Comparison of ENCODE assay signal across 13 cellular contexts in the genomic region with DNA sequence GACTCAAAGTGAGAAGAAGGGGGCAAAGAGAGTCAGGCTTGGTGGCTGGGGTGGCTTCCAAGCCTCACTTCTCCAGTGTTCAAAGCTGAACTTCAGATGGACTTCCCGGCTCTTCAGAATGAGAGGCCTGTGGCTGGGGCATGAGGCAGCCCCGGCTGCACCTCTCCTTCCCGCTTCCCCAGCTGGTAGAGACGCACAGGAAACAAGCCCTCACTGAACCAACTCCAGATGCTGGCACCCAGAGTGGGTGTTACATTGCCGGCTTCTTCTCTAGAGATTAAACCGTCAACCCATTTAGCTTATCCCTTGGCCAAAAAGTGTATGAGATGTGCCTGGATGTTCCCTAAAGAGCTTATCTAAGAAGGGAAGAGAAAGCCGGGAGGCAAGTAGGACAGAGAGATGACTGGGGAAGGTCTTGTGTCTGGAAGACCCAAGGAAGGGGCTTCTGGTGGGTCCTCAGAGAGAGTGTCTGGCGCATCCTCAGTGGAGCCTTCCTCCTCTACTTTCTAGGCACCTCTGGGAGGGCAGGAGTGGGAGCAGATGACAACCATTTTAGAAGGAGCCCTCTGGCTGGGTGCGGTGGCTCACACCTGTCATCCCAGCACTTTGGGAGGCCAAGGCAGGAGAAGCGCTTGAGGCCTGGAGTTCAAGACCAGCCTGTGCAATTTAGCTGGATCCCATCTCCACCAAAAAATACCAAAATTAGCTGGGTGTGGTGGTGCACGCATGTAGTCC. TPM values are rescaled to one million over a fixed set of nuclear protein-coding genes. Genes with fewer than 3 reads are reported as not detected.
A peak's percentile ranks its signal among the peaks of the same experiment; 100 is the strongest.
DNase-seq lines count a peak whose midpoint lies in the region; ATAC-seq and TF ChIP-seq lines count a peak whose summit lies in the region.
"Had no signal": no experiment of that assay in that cellular context is flagged by ENCODE, and none has a peak within 500 bp of the region (broad histone marks: within the 10 kb centered on the region; RNA-seq: fewer than 3 reads in every experiment).

No MANE protein-coding gene starts in this region.

- no peak overlapping the region for H3K4me3 Mint-ChIP-seq in activated naive CD4-positive, alpha-beta T cell treated with anti-CD3 and anti-CD28 coated beads, Interleukin-2, amount 10 ng/mL, durations not matched to agents 7 days and 5 days
- no peak overlapping the region for H3K4me3 Mint-ChIP-seq in GM23338

- no peak overlapping the region for H3K4me2 ChIP-seq in GM23338

- CTCF ChIA-PET in activated naive CD4-positive, alpha-beta T cell treated with anti-CD3 and anti-CD28 coated beads, Interleukin-2, amount 10 ng/mL, durations not matched to agents 7 days and 5 days (lab: Charles Lee) = interaction anchor here (0.9 to 1.9 kb wide), 4 partner anchors 10 to 28 kb away, joined by 3 to 12 read pairs (median 4); partner anchors contain the start of gene MCL1

- no peaks in the 10 kb centered on the region for H3K9me3 Mint-ChIP-seq in activated naive CD4-positive, alpha-beta T cell treated with anti-CD3 and anti-CD28 coated beads, Interleukin-2, amount 10 ng/mL, durations not matched to agents 7 days and 5 days
- H3K9me3 Mint-ChIP-seq in GM23338 = no peaks in the 10 kb centered on the region

- no peak for TF ChIP-seq POLR2A in breast epithelium (IDR thresholded peaks at IDR 0.05)

- peaks cover 9% of the 10 kb centered on the region for H3F3A ChIP-seq in GM23338 (replicated peaks; ENCODE audit: low read depth)

- H3K36me3 Mint-ChIP-seq in activated naive CD4-positive, alpha-beta T cell treated with anti-CD3 and anti-CD28 coated beads, Interleukin-2, amount 10 ng/mL, durations not matched to agents 7 days and 5 days = no peaks in the 10 kb centered on the region
- H3K36me3 Mint-ChIP-seq in GM23338 (ENCODE audit: low read depth) = no peaks in the 10 kb centered on the region; the same call in 2 of the 3 replicates

- H3K27ac Mint-ChIP-seq in activated naive CD4-positive, alpha-beta T cell treated with anti-CD3 and anti-CD28 coated beads, Interleukin-2, amount 10 ng/mL, durations not matched to agents 7 days and 5 days = peak overlapping the region; percentile 25
- no peak overlapping the region for H3K27ac Mint-ChIP-seq in GM23338

- peak; percentile 39 for DNase-seq in activated naive CD4-positive, alpha-beta T cell treated with anti-CD3 and anti-CD28 coated beads, Interleukin-2, amount 10 ng/mL, durations not matched to agents 7 days and 5 days
- DNase-seq in activated naive CD4-positive, alpha-beta T cell treated with Interleukin-2 at 50 U/mL for 16 hours = no peak
- no peak for DNase-seq in breast epithelium (ENCODE audit: low spot score in 2 of 2)
- DNase-seq in myocyte (ENCODE audit: low read depth) = peak; percentile 5
- no peak for DNase-seq in GM23338 (ENCODE audit: low spot score)
- DNase-seq in NCI-H510A treated with DMSO at 0.1 percent for 48 hours (lab: John Stamatoyannopoulos, UW) = no peak
- no peak for DNase-seq in NCI-H128 (lab: John Stamatoyannopoulos, UW; ENCODE audit: unreplicated experiment)
- DNase-seq: BE2C, NCI-H2171 treated with DMSO at 0.1 percent for 48 hours, WERI-Rb-1 had no signal

- no peaks in the 10 kb centered on the region for H3K36me3 ChIP-seq in breast epithelium
- H3K36me3 ChIP-seq in urinary bladder (ENCODE audit: insufficient read depth) = peaks cover 2% of the 10 kb centered on the region
- H3K36me3 ChIP-seq in GM23338 (ENCODE audit: insufficient read depth) = no peaks in the 10 kb centered on the region
- H3K36me3 ChIP-seq: BE2C, WERI-Rb-1 had no signal

- peaks cover 61% of the 10 kb centered on the region for H3K27me3 Mint-ChIP-seq in activated naive CD4-positive, alpha-beta T cell treated with anti-CD3 and anti-CD28 coated beads, Interleukin-2, amount 10 ng/mL, durations not matched to agents 7 days and 5 days
- peaks cover 29% of the 10 kb centered on the region for H3K27me3 Mint-ChIP-seq in GM23338 (ENCODE audit: insufficient read depth, low read depth, poor library complexity)

- intact Hi-C loops in breast epithelium (cut with DNase I; ENCODE audit: low total_unique reads) = no loop called here

- no peaks in the 10 kb centered on the region for H3K9me2 ChIP-seq in GM23338 (ENCODE audit: insufficient read depth)

- H3K79me2 ChIP-seq in GM23338 (replicated peaks; ENCODE audit: insufficient read depth) = no peaks in the 10 kb centered on the region

- H4K20me1 ChIP-seq in GM23338 (replicated peaks; ENCODE audit: insufficient read depth) = no peaks in the 10 kb centered on the region

- H3K27me3 ChIP-seq in breast epithelium = no peaks in the 10 kb centered on the region
- peaks cover 30% of the 10 kb centered on the region for H3K27me3 ChIP-seq in GM23338 (ENCODE audit: insufficient read depth)
- H3K27me3 ChIP-seq: BE2C had no signal

- no peak overlapping the region for H2AFZ ChIP-seq in GM23338

- peaks cover 35% of the 10 kb centered on the region for H3K4me1 Mint-ChIP-seq in activated naive CD4-positive, alpha-beta T cell treated with anti-CD3 and anti-CD28 coated beads, Interleukin-2, amount 10 ng/mL, durations not matched to agents 7 days and 5 days
- peaks cover 32% of the 10 kb centered on the region for H3K4me1 Mint-ChIP-seq in GM23338

- TF ChIP-seq CTCF in breast epithelium (IDR thresholded peaks at IDR 0.05) (no peak), GM23338 (conservative IDR thresholded peaks at IDR 0.05; ENCODE audit: low read depth in 2 of 2) (no peak)

- 63% methylated on average over 11 of the region's 11 CpGs for WGBS in urinary bladder

- H3K9me3 ChIP-seq in breast epithelium = no peaks in the 10 kb centered on the region
- H3K9me3 ChIP-seq: BE2C had no signal

- no peak for ATAC-seq in GM23338

- H3K4me1 ChIP-seq in breast epithelium (peaks cover 12 to 20% of the 10 kb centered on the region in 2 donors), urinary bladder (ENCODE audit: insufficient read depth) (no peaks in the 10 kb centered on the region), GM23338 (ENCODE audit: insufficient read depth) (peaks cover 12% of the 10 kb centered on the region; the same call in 1 of the 2 replicates)

- H3K27ac ChIP-seq in breast epithelium (peak overlapping the region; percentile 84 to 97), urinary bladder (ENCODE audit: low read depth) (peak overlapping the region; percentile 82), GM23338 (ENCODE audit: low read depth) (no peak overlapping the region)
- H3K27ac ChIP-seq: WERI-Rb-1 had no signal

- peak overlapping the region in 2 of 3 donors; percentile 62 to 88 for H3K4me3 ChIP-seq in breast epithelium
- no peak overlapping the region for H3K4me3 ChIP-seq in urinary bladder (ENCODE audit: low read depth, low read length)
- no peak overlapping the region for H3K4me3 ChIP-seq in GM23338

TF ChIP-seq in GM23338, 12 proteins besides CTCF, POLR2A, EP300 and RAD21 (continues in another document):
- TF ChIP-seq ZNF114 (CRISPR knock-in tag; IDR thresholded peaks at IDR 0.05) = no peak

RNA-seq across cellular contexts. Expression of gene ADAMTSL4, which starts 2.0 kb away (rescaled TPM):
- 10 to 100 TPM; 11.3 to 31.8 (median 30.2) TPM for total RNA-seq in breast epithelium
- 10.9 and 16.2 TPM in 2 replicates for total RNA-seq in myocyte
- polyA plus RNA-seq in myocyte (2012) = 42.7 TPM
- 35.5 TPM for total RNA-seq in urinary bladder
- polyA plus RNA-seq in urinary bladder = 144 TPM
- 3.6 and 5.3 TPM in 2 replicates for total RNA-seq in GM23338 (2014; rRNA removed; shearing (Covaris generic))
- 4.6 and 5.8 TPM in 2 replicates for polyA plus RNA-seq in GM23338 (2016; fragmentation: Nextera tagmentation; extraction: Ambion mirVana)

RNA-seq across cellular contexts. Expression of gene MCL1, which starts 28.2 kb away (rescaled TPM):
- total RNA-seq in breast epithelium (100 to 1,000 TPM; 257 to 535 (median 333) TPM), myocyte (162 and 186 TPM in 2 replicates), urinary bladder (160 TPM)
- 93.5 TPM for polyA plus RNA-seq in myocyte (2012)
- polyA plus RNA-seq in urinary bladder (225 TPM), GM23338 (2016; fragmentation: Nextera tagmentation; extraction: Ambion mirVana) (46.7 and 55.3 TPM in 2 replicates)
- 237 and 244 TPM in 2 replicates for total RNA-seq in GM23338 (2014; rRNA removed; shearing (Covaris generic))

RNA-seq across cellular contexts. Expression of gene FALEC, which starts 35.7 kb away (rescaled TPM):
- total RNA-seq in breast epithelium = 1 to 10 TPM in 1 of 3 donors, not detected in 2; 2.2 TPM
- not detected in 2 replicates for total RNA-seq in myocyte
- polyA plus RNA-seq in myocyte (2012) = 0.93 TPM
- total RNA-seq in urinary bladder = not detected
- polyA plus RNA-seq in urinary bladder = 0.47 TPM
- not detected in 2 replicates for total RNA-seq in GM23338 (2014; rRNA removed; shearing (Covaris generic))
- polyA plus RNA-seq in GM23338 (2016; fragmentation: Nextera tagmentation; extraction: Ambion mirVana) = 1.7 and 2.6 TPM in 2 replicates
- total RNA-seq: bronchial epithelial cell, kidney epithelial cell had no signal

RNA-seq across cellular contexts. Expression of gene ECM1, which starts 43.3 kb away (rescaled TPM):
- total RNA-seq in breast epithelium (10 to 100 TPM in 2 of 3 donors, 1 to 10 TPM in 1; 4.0 to 53.3 (median 10.2) TPM), myocyte (33.6 and 35.0 TPM in 2 replicates), urinary bladder (8.7 TPM)
- polyA plus RNA-seq in myocyte (2012) = 197 TPM
- polyA plus RNA-seq in urinary bladder (40.8 TPM), GM23338 (2016; fragmentation: Nextera tagmentation; extraction: Ambion mirVana) (0.30 and 0.74 TPM in 2 replicates)
- 0.43 and 1.1 TPM in 2 replicates for total RNA-seq in GM23338 (2014; rRNA removed; shearing (Covaris generic))

Comparison
In these comparisons a context has a peak if more than half of its experiments do, and no peak if none do; other contexts are left out.
1. DNase-seq: peak in activated naive CD4-positive, alpha-beta T cell treated with anti-CD3 and anti-CD28 coated beads, Interleukin-2, amount 10 ng/mL, durations not matched to agents 7 days and 5 days (single experiment) and myocyte (single experiment); none in activated naive CD4-positive, alpha-beta T cell treated with Interleukin-2 at 50 U/mL for 16 hours (single experiment), breast epithelium (0 of 2), GM23338 (single experiment), NCI-H510A treated with DMSO at 0.1 percent for 48 hours (single experiment) and NCI-H128 (single experiment).
2. H3K4me3 ChIP-seq: peak in breast epithelium (2 of 3); none in urinary bladder (single experiment) and GM23338 (single experiment).